11 cellular contexts compared by ENCODE assay signal in the genomic region with DNA sequence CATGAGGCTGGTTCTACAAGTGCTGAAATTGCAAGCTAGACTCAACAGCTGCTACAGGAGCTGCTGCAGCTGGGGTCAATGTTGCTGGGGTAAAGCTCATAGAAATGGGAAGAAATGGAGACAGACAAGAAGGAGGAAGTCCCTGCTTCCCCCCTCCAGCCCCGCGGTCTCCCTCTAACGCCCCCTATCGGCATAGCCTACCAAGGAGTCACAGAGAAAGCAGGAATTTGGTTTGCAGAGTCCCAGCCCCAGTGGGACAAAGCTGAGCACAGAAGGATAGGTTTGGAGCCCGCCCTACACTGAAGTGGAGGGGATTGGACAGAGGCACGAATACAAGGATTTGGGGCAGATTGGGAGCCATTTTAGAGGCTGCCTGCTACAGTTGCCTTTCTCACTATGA.
DNase-seq lines count a peak whose midpoint lies in the region; ATAC-seq and TF ChIP-seq lines count a peak whose summit lies in the region.
"Had no signal": no experiment of that assay in that cellular context is flagged by ENCODE, and none has a peak within 500 bp of the region (broad histone marks: within the 10 kb centered on the region; RNA-seq: fewer than 3 reads in every experiment).

No MANE protein-coding gene starts in this region.

- H3K27ac ChIP-seq in HCT116 (ENCODE audit: low read depth, low read length): no peak overlapping the region
- no peak overlapping the region for H3K27ac ChIP-seq in Panc1 (ENCODE audit: low read length)
- H3K27ac ChIP-seq: hepatocyte had no signal

- H3K9me2 ChIP-seq in HCT116 (ENCODE audit: insufficient read depth): no peaks in the 10 kb centered on the region

- ATAC-seq in HCT116 (peak; percentile 70), Panc1 (no peak), GM21528 (IDR thresholded peaks at IDR 0.05; ENCODE audit: low FRiP score, unreplicated experiment) (no peak)
- no peak for ATAC-seq in stimulated activated naive CD8-positive, alpha-beta T cell treated with anti-CD3 and anti-CD28 coated beads, Interleukin-15, amount 100 ng/mL, for 72 hours

- RAD21 ChIA-PET in HCT116 (lab: Charles Lee; ENCODE audit: low non-redundant PET in 1 of 2, low total read pairs in 2 of 2, uncharacterized antibody in 2 of 2, unreplicated experiment in 2 of 2): no interaction called here

- H3K9me3 ChIP-seq in HCT116 (ENCODE audit: control insufficient read depth in 1 of 2, insufficient read depth in 1 of 2, low read depth in 1 of 2, low read length in 2 of 2) (no peaks in the 10 kb centered on the region), Panc1 (ENCODE audit: control insufficient read depth, insufficient read depth, low read depth, low read length) (no peaks in the 10 kb centered on the region)

- in situ Hi-C loops in Panc1 (cut with HindIII; ENCODE audit: low pct_unique_long_range_greater_than_20kb, low sequenced_read_pairs): no loop called here

- no peaks in the 10 kb centered on the region for H3K36me3 ChIP-seq in HCT116 (ENCODE audit: control insufficient read depth in 1 of 2, insufficient read depth in 2 of 2, low read length in 2 of 2)
- no peaks in the 10 kb centered on the region for H3K36me3 ChIP-seq in Panc1 (ENCODE audit: control insufficient read depth, insufficient read depth, low read length)

- H4K20me1 ChIP-seq in HCT116 (ENCODE audit: insufficient read depth): no peaks in the 10 kb centered on the region

- TF ChIP-seq POLR2A in HCT116 (IDR thresholded peaks at IDR 0.05; ENCODE audit: borderline replicate concordance, extremely low read depth, insufficient read depth, insufficient read length): no peak
- no peak for TF ChIP-seq POLR2A in lower leg skin (IDR thresholded peaks at IDR 0.05)

- H3K27me3 Mint-ChIP-seq in glutamatergic neuron (ENCODE audit: unreplicated experiment): peaks cover 3% of the 10 kb centered on the region
- peaks cover 8% of the 10 kb centered on the region for H3K27me3 Mint-ChIP-seq in stimulated activated naive CD8-positive, alpha-beta T cell treated with anti-CD3 and anti-CD28 coated beads, Interleukin-15, amount 100 ng/mL, for 72 hours

- peak; percentile 12; the same call in 1 of the 2 replicates for TF ChIP-seq RAD21 in HCT116 (IDR thresholded peaks at IDR 0.05; ENCODE audit: low read depth)

- H3K4me1 Mint-ChIP-seq in glutamatergic neuron (ENCODE audit: low read depth, unreplicated experiment): peaks cover 5% of the 10 kb centered on the region
- H3K4me1 Mint-ChIP-seq in stimulated activated naive CD8-positive, alpha-beta T cell treated with anti-CD3 and anti-CD28 coated beads, Interleukin-15, amount 100 ng/mL, for 72 hours: no peaks in the 10 kb centered on the region

- BruUV-seq in HCT116 (replicated peaks; lab: Mats Ljungman, UMichigan) (no TSS peak), Panc1 (replicated peaks; lab: Mats Ljungman, UMichigan) (no TSS peak)

- peaks cover 10 to 12% of the 10 kb centered on the region in 2 experiments for H3K4me1 ChIP-seq in HCT116 (ENCODE audit: control insufficient read depth in 1 of 2, insufficient read depth in 2 of 2, low read length in 2 of 2)
- no peaks in the 10 kb centered on the region for H3K4me1 ChIP-seq in Panc1 (ENCODE audit: control insufficient read depth, insufficient read depth, low read length)

- H3K9ac ChIP-seq in HCT116 (ENCODE audit: low read length): no peak overlapping the region

- no peak overlapping the region for H3K27ac Mint-ChIP-seq in glutamatergic neuron (ENCODE audit: unreplicated experiment)
- no peak overlapping the region for H3K27ac Mint-ChIP-seq in stimulated activated naive CD8-positive, alpha-beta T cell treated with anti-CD3 and anti-CD28 coated beads, Interleukin-15, amount 100 ng/mL, for 72 hours

- H3K4me3 ChIP-seq in HCT116 (replicated peaks in 1 of 2; ENCODE audit: low read depth in 1 of 2, low read length in 2 of 2) (no peak overlapping the region), Panc1 (ENCODE audit: low read depth in 2 of 2, low read length in 2 of 2) (no peak overlapping the region), lower leg skin (ENCODE audit: low read depth, poor library complexity, severe bottlenecking) (no peak overlapping the region)
- H3K4me3 ChIP-seq: hepatocyte had no signal

- H3K9me3 Mint-ChIP-seq in glutamatergic neuron (ENCODE audit: unreplicated experiment): peaks cover 4% of the 10 kb centered on the region
- no peaks in the 10 kb centered on the region for H3K9me3 Mint-ChIP-seq in stimulated activated naive CD8-positive, alpha-beta T cell treated with anti-CD3 and anti-CD28 coated beads, Interleukin-15, amount 100 ng/mL, for 72 hours

- intact Hi-C loops in HCT116 (cut with micrococcal nuclease) (no loop called here), Panc1 (cut with micrococcal nuclease; ENCODE audit: unreplicated experiment) (no loop called here), lower leg skin (cut with DNase I; ENCODE audit: low total_unique reads) (no loop called here)

- H3K36me3 Mint-ChIP-seq in glutamatergic neuron (ENCODE audit: unreplicated experiment): peaks cover 6% of the 10 kb centered on the region

- no peak overlapping the region for H2AFZ ChIP-seq in HCT116 (ENCODE audit: low read depth, low read length, poor library complexity, severe bottlenecking)
- H2AFZ ChIP-seq: hepatocyte had no signal

- H3K27me3 ChIP-seq in HCT116 (ENCODE audit: insufficient read depth, low read length) (no peaks in the 10 kb centered on the region), Panc1 (ENCODE audit: control insufficient read depth, insufficient read depth, low read length) (no peaks in the 10 kb centered on the region)
- H3K27me3 ChIP-seq: hepatocyte had no signal

- DNase-seq in CD1c-positive myeloid dendritic cell (ENCODE audit: extremely low spot score) (peak; percentile 23), HCT116 (ENCODE audit: low read depth, low spot score) (no peak), Panc1 (ENCODE audit: low read depth, low spot score) (no peak), glutamatergic neuron (no peak), SK-N-DZ (ENCODE audit: low spot score) (no peak), lower leg skin (ENCODE audit: low spot score in 2 of 2) (no peak)
- DNase-seq in stimulated activated naive CD8-positive, alpha-beta T cell treated with anti-CD3 and anti-CD28 coated beads, Interleukin-15, amount 100 ng/mL, for 72 hours: no peak
- DNase-seq: DMS79 treated with DMSO at 0.1 percent for 48 hours; stimulated activated naive CD4-positive, alpha-beta T cell treated with Interleukin-2 at 50 U/mL for 16 hours had no signal

- 26 to 37% methylated on average over 6 of the region's 6 CpGs for WGBS in lower leg skin, 2 donors

- no peak overlapping the region for H3K4me3 Mint-ChIP-seq in glutamatergic neuron (ENCODE audit: unreplicated experiment)
- no peak overlapping the region for H3K4me3 Mint-ChIP-seq in stimulated activated naive CD8-positive, alpha-beta T cell treated with anti-CD3 and anti-CD28 coated beads, Interleukin-15, amount 100 ng/mL, for 72 hours

- TF ChIP-seq CTCF in HCT116 (IDR thresholded peaks at IDR 0.05 in 2 of 3, conservative IDR thresholded peaks at IDR 0.05 in 1 of 3; ENCODE audit: borderline replicate concordance in 1 of 3, insufficient read depth in 1 of 3, low read depth in 2 of 3, low read length in 2 of 3) (peak in 2 of 3 experiments; percentile 55 to 59; a peak in 4 of 6 replicates), Panc1 (IDR thresholded peaks at IDR 0.05) (peak; percentile 39), glutamatergic neuron (IDR thresholded peaks at IDR 0.05; ENCODE audit: partially characterized antibody, unreplicated experiment) (peak; percentile 29), lower leg skin (IDR thresholded peaks at IDR 0.05) (no peak)

- H3K79me2 ChIP-seq in HCT116 (ENCODE audit: insufficient read depth, low read length): no peaks in the 10 kb centered on the region
- H3K79me2 ChIP-seq: hepatocyte had no signal

- POLR2A ChIA-PET in HCT116 (lab: Charles Lee) (interaction anchor here (0.6 kb wide), 1 partner anchor 28 kb away, joined by 3 read pairs; no protein-coding TSS in a partner anchor), Panc1 (lab: Charles Lee) (no interaction called here)

- no peak overlapping the region for H3K4me2 ChIP-seq in HCT116 (ENCODE audit: low read length)
- H3K4me2 ChIP-seq: hepatocyte had no signal

- CTCF ChIA-PET in HCT116 (lab: Charles Lee) (interaction anchor here (1.5 to 1.9 kb wide), 2 partner anchors 11 to 21 kb away, joined by 4 to 5 read pairs; no protein-coding TSS in a partner anchor), Panc1 (lab: Charles Lee) (interaction anchor here (0.6 to 1.0 kb wide), 5 partner anchors 17 to 273 kb away, joined by 4 to 9 read pairs (median 6); no protein-coding TSS in a partner anchor)

TF ChIP-seq in HCT116, 20 proteins besides CTCF, POLR2A, EP300 and RAD21:
- TF ChIP-seq EZH2 (IDR thresholded peaks at IDR 0.05) (no peak), EGR1 (IDR thresholded peaks at IDR 0.05; ENCODE audit: low read depth) (no peak), CEBPB (IDR thresholded peaks at IDR 0.05; ENCODE audit: low read depth) (no peak), TCF7L2 (IDR thresholded peaks at IDR 0.05; ENCODE audit: borderline replicate concordance, extremely low read depth, insufficient read depth, insufficient read length) (no peak), SP1 (IDR thresholded peaks at IDR 0.05; ENCODE audit: low read depth) (no peak), SIN3A (IDR thresholded peaks at IDR 0.05; ENCODE audit: low read depth) (no peak), ELF1 (IDR thresholded peaks at IDR 0.05; ENCODE audit: borderline replicate concordance, low read depth) (no peak)
TF ChIP-seq in HCT116: peak in this region for 0.

Comparison
In these comparisons a context has a peak if more than half of its experiments do, and no peak if none do; other contexts are left out.
1. CTCF ChIP-seq: peak in HCT116 (2 of 3), Panc1 (single experiment) and glutamatergic neuron (single experiment); none in lower leg skin (0 of 3).